Comparison of ENCODE assay signal across 11 cellular contexts in genomic region chr6:135146160-135146920, GRCh38. TPM values are rescaled to one million over a fixed set of nuclear protein-coding genes. Genes with fewer than 3 reads are reported as not detected.
A peak's percentile ranks its signal among the peaks of the same experiment; 100 is the strongest.
DNase-seq lines count a peak whose midpoint lies in the region; ATAC-seq and TF ChIP-seq lines count a peak whose summit lies in the region.
"Had no signal": no experiment of that assay in that cellular context is flagged by ENCODE, and none has a peak within 500 bp of the region (broad histone marks: within the 10 kb centered on the region; RNA-seq: fewer than 3 reads in every experiment).

No MANE protein-coding gene starts in this region.

- TF ChIP-seq CTCF in GM10266 (IDR thresholded peaks at IDR 0.05; ENCODE audit: control insufficient read depth, insufficient read depth, low read depth, missing control alignments) = no peak

- DNase-seq in NCI-H146 (lab: John Stamatoyannopoulos, UW) (peak; percentile 19), NCI-H146 treated with DMSO at 0.1 percent for 48 hours (lab: John Stamatoyannopoulos, UW; ENCODE audit: unreplicated experiment) (no peak), NCI-H2107 treated with DMSO at 0.1 percent for 48 hours (lab: John Stamatoyannopoulos, UW; ENCODE audit: unreplicated experiment) (peak; percentile 71), amniotic epithelial cell (ENCODE audit: low read depth) (peak; percentile 34), non-pigmented ciliary epithelial cell (ENCODE audit: low read depth) (peak; percentile 90), GM10266 (ENCODE audit: extremely low spot score) (no peak), Karpas-422 (no peak)
- DNase-seq: SHP77; stimulated activated CD4-positive, alpha-beta T cell treated with anti-CD3 and anti-CD28 coated beads, Interleukin-4, amount 100 ng/mL, for 1 hour had no signal

- H3K4me1 ChIP-seq in Karpas-422 (ENCODE audit: low read length) = peaks cover 40% of the 10 kb centered on the region

- no peaks in the 10 kb centered on the region for H3K36me3 ChIP-seq in Karpas-422 (ENCODE audit: insufficient read depth, low read length)

- no peak overlapping the region for H3K27ac ChIP-seq in Karpas-422 (ENCODE audit: low read length)

- no peak overlapping the region for H3K9ac ChIP-seq in Karpas-422 (ENCODE audit: low read length)

- H3K4me3 ChIP-seq in Karpas-422 (ENCODE audit: low read length) = no peak overlapping the region
- H3K4me3 ChIP-seq: A549 had no signal

- H2AFZ ChIP-seq in Karpas-422 (ENCODE audit: low read length) = no peak overlapping the region

- H3K27me3 ChIP-seq in Karpas-422 (ENCODE audit: low read length) = no peaks in the 10 kb centered on the region

- H3K9me3 ChIP-seq in Karpas-422 (ENCODE audit: low read length) = no peaks in the 10 kb centered on the region
- H3K9me3 ChIP-seq: A549 had no signal

- H3K79me2 ChIP-seq in Karpas-422 (ENCODE audit: low read length) = no peaks in the 10 kb centered on the region

- H3K9me2 ChIP-seq in Karpas-422 (replicated peaks; ENCODE audit: insufficient read depth, low read length) = no peaks in the 10 kb centered on the region

- ATAC-seq in HG03095 (IDR thresholded peaks at IDR 0.05; ENCODE audit: unreplicated experiment) = no peak
- ATAC-seq: A549 had no signal

- H4K20me1 ChIP-seq in Karpas-422 (ENCODE audit: insufficient read depth, low read depth, low read length) = no peaks in the 10 kb centered on the region

- H3K4me2 ChIP-seq in Karpas-422 (ENCODE audit: low read depth, low read length, poor library complexity, severe bottlenecking) = no peak overlapping the region
- H3K4me2 ChIP-seq: A549 had no signal

RNA-seq across cellular contexts. Expression of gene MYB, which starts 34.8 kb away (rescaled TPM):
- total RNA-seq in Karpas-422 (2014; rRNA removed; shearing (Covaris generic); ENCODE audit: low replicate concordance) = 5.3 and 11.8 TPM in 2 replicates

Comparison
In these comparisons a context has a peak if more than half of its experiments do, and no peak if none do; other contexts are left out.
1. DNase-seq: peak in NCI-H146 (single experiment), NCI-H2107 treated with DMSO at 0.1 percent for 48 hours (single experiment), amniotic epithelial cell (single experiment) and non-pigmented ciliary epithelial cell (single experiment); none in NCI-H146 treated with DMSO at 0.1 percent for 48 hours (single experiment), GM10266 (single experiment) and Karpas-422 (single experiment).